Comparison of ENCODE assay signal across 10 cellular contexts in genomic region chr16:89334461-89334860, GRCh38.
DNase-seq lines count a peak whose midpoint lies in the region; ATAC-seq, FAIRE-seq and TF ChIP-seq lines count a peak whose summit lies in the region.
"Had no signal": no experiment of that assay in that cellular context is flagged by ENCODE, and none has a peak within 500 bp of the region (broad histone marks: within the 10 kb centered on the region; RNA-seq: fewer than 3 reads in every experiment).

No MANE protein-coding gene starts in this region.

- no peaks in the 10 kb centered on the region for H3K27me3 Mint-ChIP-seq in natural killer cell (ENCODE audit: low read depth in 2 of 2)

- peak overlapping the region in 1 of 2 donors; percentile 68 for H3K27ac Mint-ChIP-seq in natural killer cell

- H3K4me3 Mint-ChIP-seq in natural killer cell = peak overlapping the region; percentile 19
- H3K4me3 Mint-ChIP-seq: T-helper 1 cell treated with Interleukin-12 subunit alpha and Interleukin-12 subunit beta and Interleukin-4 antibody, amounts not matched to agents 30 μg/mL and 1 μg/mL, for 36 hours had no signal

- peak overlapping the region; percentile 63 for H3K27ac ChIP-seq in A673 (ENCODE audit: low read depth, low read length, poor library complexity, severe bottlenecking)
- peak overlapping the region; percentile 87 for H3K27ac ChIP-seq in OCI-LY1 (ENCODE audit: low read depth, low read length, poor library complexity, severe bottlenecking)
- H3K27ac ChIP-seq in endothelial cell of umbilical vein (ENCODE audit: insufficient read depth, low read depth, low read length) = peak overlapping the region; percentile 36

- peaks cover 59% of the 10 kb centered on the region for H3K4me1 ChIP-seq in A673 (ENCODE audit: insufficient read depth, low read length, poor library complexity, severe bottlenecking)
- peaks cover 71% of the 10 kb centered on the region for H3K4me1 ChIP-seq in OCI-LY1 (ENCODE audit: insufficient read depth, low read length, severe bottlenecking)
- peaks cover 58% of the 10 kb centered on the region for H3K4me1 ChIP-seq in endothelial cell of umbilical vein (ENCODE audit: control insufficient read depth, extremely low read depth, insufficient read depth, low read length)

- H3K9ac ChIP-seq in OCI-LY1 (ENCODE audit: low read length) (no peak overlapping the region), endothelial cell of umbilical vein (replicated peaks; ENCODE audit: extremely low read depth, insufficient read depth, low read length) (no peak overlapping the region)

- H3F3A ChIP-seq in OCI-LY1 (ENCODE audit: insufficient read depth, low read length) = no peaks in the 10 kb centered on the region

- dilution Hi-C loops in endothelial cell of umbilical vein (cut with MboI; ENCODE audit: extremely low pct_ligation_motif_present, low sequenced_read_pairs) = no loop called here

- H2AFZ ChIP-seq in OCI-LY1 (ENCODE audit: low read length) (no peak overlapping the region), endothelial cell of umbilical vein (ENCODE audit: low read depth, low read length) (no peak overlapping the region)

- H3K9me3 Mint-ChIP-seq in natural killer cell = no peaks in the 10 kb centered on the region
- H3K9me3 Mint-ChIP-seq: T-helper 1 cell treated with Interleukin-12 subunit alpha and Interleukin-12 subunit beta and Interleukin-4 antibody, amounts not matched to agents 30 μg/mL and 1 μg/mL, for 36 hours had no signal

- TF ChIP-seq POLR2A in endothelial cell of umbilical vein (IDR thresholded peaks at IDR 0.05; ENCODE audit: low read depth, low read length) = no peak

- H3K4me3 ChIP-seq in A673 (ENCODE audit: low read depth, low read length, poor library complexity, severe bottlenecking) (no peak overlapping the region), OCI-LY1 (ENCODE audit: low read depth, low read length, poor library complexity, severe bottlenecking) (no peak overlapping the region), endothelial cell of umbilical vein (replicated peaks in 1 of 3; ENCODE audit: insufficient read depth in 1 of 3, low read depth in 1 of 3, low read length in 3 of 3) (no peak overlapping the region)

- no peaks in the 10 kb centered on the region for H3K9me2 ChIP-seq in OCI-LY1 (ENCODE audit: low read depth, low read length)

- DNase-seq in A673 (ENCODE audit: low spot score) = no peak
- no peak for DNase-seq in endothelial cell of umbilical vein (ENCODE audit: low read depth, low spot score)
- no peak for DNase-seq in natural killer cell
- no peak for DNase-seq in frontal cortex (ENCODE audit: low spot score in 2 of 2)
- no peak for DNase-seq in left lobe of liver (ENCODE audit: low spot score)
- DNase-seq in DMS114 treated with DMSO at 0.1 percent for 48 hours (lab: John Stamatoyannopoulos, UW; ENCODE audit: unreplicated experiment) = no peak
- DNase-seq in activated CD4-positive, alpha-beta T cell treated with anti-CD3 and anti-CD28 coated beads for 4 hours = no peak
- DNase-seq: NCI-H446 had no signal

- H3K27me3 ChIP-seq in A673 (replicated peaks; ENCODE audit: insufficient read depth, low read depth, low read length, poor library complexity) (no peaks in the 10 kb centered on the region), OCI-LY1 (ENCODE audit: insufficient read depth, low read length) (no peaks in the 10 kb centered on the region), endothelial cell of umbilical vein (ENCODE audit: control insufficient read depth in 2 of 2, insufficient read depth in 2 of 2, low read length in 2 of 2) (no peaks in the 10 kb centered on the region)

- no peak for ATAC-seq in natural killer cell
- no peak for ATAC-seq in left lobe of liver

- intact Hi-C loops in A673 (cut with micrococcal nuclease; ENCODE audit: unreplicated experiment) (loop anchor here (5.0 kb wide), 2 partner anchors 158 to 173 kb away; partner anchors contain the start of genes ANKRD11 and SPG7), endothelial cell of umbilical vein (cut with micrococcal nuclease) (loop anchor here (5.0 kb wide), 1 partner anchor 78 kb away; no protein-coding TSS in a partner anchor), natural killer cell (cut with micrococcal nuclease) (loop anchor here (5.0 kb wide), 1 partner anchor 153 kb away; no protein-coding TSS in a partner anchor)

- H3K4me2 ChIP-seq in OCI-LY1 (ENCODE audit: low read length) (no peak overlapping the region; the same call in 1 of the 2 replicates), endothelial cell of umbilical vein (ENCODE audit: insufficient read depth, low read length) (no peak overlapping the region)

- H3K36me3 ChIP-seq in A673 (ENCODE audit: insufficient read depth, low read length, poor library complexity, severe bottlenecking) (no peaks in the 10 kb centered on the region), OCI-LY1 (ENCODE audit: insufficient read depth, low read length) (no peaks in the 10 kb centered on the region), endothelial cell of umbilical vein (ENCODE audit: control insufficient read depth in 2 of 2, extremely low read depth in 1 of 2, insufficient read depth in 2 of 2, low read length in 2 of 2) (no peaks in the 10 kb centered on the region)

- TF ChIP-seq CTCF in A673 (conservative IDR thresholded peaks at IDR 0.05; ENCODE audit: low read depth, low read length) = no peak
- TF ChIP-seq CTCF in OCI-LY1 (IDR thresholded peaks at IDR 0.05; ENCODE audit: low read length) = no peak
- no peak for TF ChIP-seq CTCF in endothelial cell of umbilical vein (IDR thresholded peaks at IDR 0.05; ENCODE audit: extremely low read depth in 1 of 2, insufficient read depth in 1 of 2, low read depth in 1 of 2, low read length in 2 of 2)
- no peak for TF ChIP-seq CTCF in natural killer cell (IDR thresholded peaks at IDR 0.05)

- H3K9me1 ChIP-seq in endothelial cell of umbilical vein (replicated peaks; ENCODE audit: control insufficient read depth, extremely low read depth, insufficient read depth, low read length) = no peaks in the 10 kb centered on the region

- BruUV-seq in A673 (replicated peaks; lab: Mats Ljungman, UMichigan) (no TSS peak), endothelial cell of umbilical vein (replicated peaks; lab: Mats Ljungman, UMichigan) (no TSS peak)

- CTCF ChIA-PET in A673 (lab: Charles Lee) = no interaction called here
- CTCF ChIA-PET in endothelial cell of umbilical vein (lab: Charles Lee) = interaction anchor here (0.6 to 3.0 kb wide), 19 partner anchors 8 to 223 kb away, joined by 3 to 23 read pairs (median 5); no protein-coding TSS in a partner anchor

- POLR2A ChIA-PET in A673 (lab: Charles Lee; ENCODE audit: low non-redundant PET) = no interaction called here
- POLR2A ChIA-PET in endothelial cell of umbilical vein (lab: Charles Lee) = no interaction called here

- peaks cover 50 to 65% of the 10 kb centered on the region in 2 donors for H3K4me1 Mint-ChIP-seq in natural killer cell

- FAIRE-seq in endothelial cell of umbilical vein (lab: Jason Lieb, UNC) (peak; percentile 38), frontal cortex (lab: Jason Lieb, UNC) (no peak)

- H3K36me3 Mint-ChIP-seq in natural killer cell = no peaks in the 10 kb centered on the region

- H4K20me1 ChIP-seq in OCI-LY1 (ENCODE audit: insufficient read depth, low read length) (peaks cover 2% of the 10 kb centered on the region; the same call in 1 of the 2 replicates), endothelial cell of umbilical vein (replicated peaks; ENCODE audit: control insufficient read depth, extremely low read depth, insufficient read depth, low read length) (peaks cover 3% of the 10 kb centered on the region)

- no peaks in the 10 kb centered on the region for H3K9me3 ChIP-seq in A673 (ENCODE audit: low read depth, low read length, poor library complexity, severe bottlenecking)
- no peaks in the 10 kb centered on the region for H3K9me3 ChIP-seq in OCI-LY1 (ENCODE audit: low read length)
- no peaks in the 10 kb centered on the region for H3K9me3 ChIP-seq in endothelial cell of umbilical vein (replicated peaks; ENCODE audit: control insufficient read depth, insufficient read depth, low read length)

- H3K79me2 ChIP-seq in OCI-LY1 (ENCODE audit: insufficient read depth, low read length) = peaks cover 63% of the 10 kb centered on the region
- H3K79me2 ChIP-seq in endothelial cell of umbilical vein (ENCODE audit: control insufficient read depth, insufficient read depth, low read length) = peaks cover 89% of the 10 kb centered on the region

TF ChIP-seq in endothelial cell of umbilical vein, 7 proteins besides CTCF, POLR2A, EP300 and RAD21:
- TF ChIP-seq POLR2AphosphoS5 (IDR thresholded peaks at IDR 0.05; ENCODE audit: insufficient read depth, low read depth, low read length) = no peak
- no peak for TF ChIP-seq MYC (IDR thresholded peaks at IDR 0.05; ENCODE audit: low read depth, low read length)
- TF ChIP-seq EZH2 (IDR thresholded peaks at IDR 0.05; ENCODE audit: borderline replicate concordance, low read depth, low read length, severe bottlenecking) = no peak
- TF ChIP-seq JUN (IDR thresholded peaks at IDR 0.05; ENCODE audit: borderline replicate concordance, insufficient read depth, insufficient read length, low read depth) = no peak
- TF ChIP-seq GATA2 (IDR thresholded peaks at IDR 0.05; ENCODE audit: insufficient read depth, insufficient read length, low read depth, low read length) = no peak
- TF ChIP-seq, protein P1, sequence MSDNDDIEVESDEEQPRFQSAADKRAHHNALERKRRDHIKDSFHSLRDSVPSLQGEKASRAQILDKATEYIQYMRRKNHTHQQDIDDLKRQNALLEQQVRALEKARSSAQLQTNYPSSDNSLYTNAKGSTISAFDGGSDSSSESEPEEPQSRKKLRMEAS (IDR thresholded peaks at IDR 0.05; ENCODE audit: insufficient read depth, insufficient read length) = no peak
- TF ChIP-seq FOS (IDR thresholded peaks at IDR 0.05; ENCODE audit: borderline replicate concordance, insufficient read depth, low read length) = no peak
TF ChIP-seq in endothelial cell of umbilical vein: peak in this region for 0.

Comparison
In these comparisons a context has a peak if more than half of its experiments do, and no peak if none do; other contexts are left out.
1. H3K27ac ChIP-seq: peak in every context shown above with its lines; median percentile 87 in OCI-LY1; 63 in A673; 36 in endothelial cell of umbilical vein.